ENCODE assay signal across 8 cellular contexts in the genomic region with DNA sequence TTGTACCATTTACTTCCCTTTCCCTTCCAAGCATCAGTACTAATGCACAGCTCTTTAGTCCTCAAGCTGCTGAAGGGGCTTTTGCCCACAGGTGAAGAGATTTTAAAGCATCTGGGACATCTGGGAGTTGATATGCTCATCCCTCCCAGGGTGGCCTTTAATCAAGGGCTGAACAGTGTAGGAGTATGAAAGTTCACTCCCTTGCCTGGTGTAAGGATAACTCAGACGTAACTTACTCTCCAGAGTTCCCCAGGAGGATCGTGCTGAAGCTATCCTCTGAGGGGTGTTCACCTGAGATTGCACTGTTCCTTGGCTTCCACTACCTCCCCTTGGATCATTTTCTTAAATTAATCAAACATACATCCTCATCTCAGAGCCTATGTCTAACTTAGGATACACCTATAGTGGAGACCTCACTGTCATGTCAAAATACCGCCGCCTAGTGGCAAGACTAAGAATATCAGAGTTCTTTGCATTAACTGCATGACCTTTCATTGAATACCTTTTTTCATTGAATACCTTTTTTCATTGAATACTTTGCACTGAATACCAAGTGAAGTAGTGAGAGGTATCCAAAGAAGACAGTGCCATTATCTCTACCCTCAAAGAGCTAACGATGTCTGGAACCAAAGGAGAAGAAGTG.
DNase-seq lines count a peak whose midpoint lies in the region; ATAC-seq and TF ChIP-seq lines count a peak whose summit lies in the region.
"Not testable (repeated sequence)": the region's sequence is repeated elsewhere in the genome, so short reads cannot be mapped to it uniquely, and the experiment has no call there.

No MANE protein-coding gene starts in this region.

- peak; percentile 63; the same call in 2 of the 3 replicates for ATAC-seq in DND-41 (ENCODE audit: insufficient read depth, low read depth)
- ATAC-seq in GM21360 (IDR thresholded peaks at IDR 0.05; ENCODE audit: unreplicated experiment) = peak; percentile 80

- H3K4me3 ChIP-seq in DND-41 (ENCODE audit: low read depth in 1 of 2, low read length in 2 of 2) = not testable (repeated sequence)

- H3K79me2 ChIP-seq in DND-41 (ENCODE audit: insufficient read depth, low read length) = not testable (repeated sequence)

- H4K20me1 ChIP-seq in DND-41 (ENCODE audit: insufficient read depth, low read length) = not testable (repeated sequence)

- TF ChIP-seq CTCF in DND-41 (IDR thresholded peaks at IDR 0.05; ENCODE audit: borderline replicate concordance, extremely low read depth, low read length, poor library complexity, severe bottlenecking) (peak; percentile 65), VCaP (conservative IDR thresholded peaks at IDR 0.05) (peak; percentile 38)

- peak; percentile 59 for TF ChIP-seq RAD21 in Ishikawa (IDR thresholded peaks at IDR 0.05; ENCODE audit: low read depth)

- not testable (repeated sequence) for H3K9me3 ChIP-seq in DND-41 (ENCODE audit: insufficient read depth, low read length, severe bottlenecking)

- not testable (repeated sequence) for TF ChIP-seq EP300 in Ishikawa (IDR thresholded peaks at IDR 0.05; ENCODE audit: borderline replicate concordance)

- not testable (repeated sequence) for H3K27ac ChIP-seq in DND-41 (ENCODE audit: low read length); VCaP

- not testable (repeated sequence) for H3K4me1 ChIP-seq in DND-41 (ENCODE audit: insufficient read depth, low read length)

- H3K4me2 ChIP-seq in DND-41 (ENCODE audit: insufficient read depth, low read length) = not testable (repeated sequence)

- DNase-seq in DND-41 (peak; percentile 27), NCI-H82 treated with DMSO at 0.1 percent for 48 hours (lab: John Stamatoyannopoulos, UW; ENCODE audit: unreplicated experiment) (peak; percentile 3), dermis microvascular lymphatic vessel endothelial cell (ENCODE audit: low read depth in 2 of 2) (peak; percentile 3 to 30), iris pigment epithelial cell (ENCODE audit: low read depth) (peak; percentile 4)
- peak; percentile 20 for DNase-seq in stimulated activated CD8-positive, alpha-beta memory T cell treated with anti-CD3 and anti-CD28 coated beads, Interleukin-4, amount 100 ng/mL, for 48 hours

- H3K27me3 ChIP-seq in DND-41 (ENCODE audit: insufficient read depth, low read length, poor library complexity) = not testable (repeated sequence)

- H2AFZ ChIP-seq in DND-41 (ENCODE audit: low read depth, low read length) = not testable (repeated sequence)

- H3K36me3 ChIP-seq in DND-41 (ENCODE audit: insufficient read depth, low read length) = not testable (repeated sequence)

- H3K9ac ChIP-seq in DND-41 (ENCODE audit: low read depth, low read length) = not testable (repeated sequence)
